7 cellular contexts compared by ENCODE assay signal in the genomic region with DNA sequence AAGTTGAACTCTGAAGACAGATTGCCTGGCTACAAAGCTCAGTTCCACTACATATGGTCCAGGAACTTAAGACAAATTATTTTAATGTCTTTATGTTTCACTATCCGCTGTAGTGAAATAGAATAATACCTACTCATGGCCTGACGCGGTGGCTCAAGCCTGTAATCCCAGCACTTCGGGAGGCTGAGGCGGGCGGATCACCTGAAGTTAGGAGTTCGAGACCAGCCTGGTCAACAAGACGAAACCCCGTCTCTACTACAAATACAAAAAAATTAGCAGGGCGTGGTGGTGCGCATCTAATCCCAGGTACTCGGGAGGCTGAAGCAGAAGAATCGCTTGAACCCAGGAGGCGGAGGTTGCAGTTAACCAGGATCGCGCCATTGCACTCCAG. TPM values are rescaled to one million over a fixed set of nuclear protein-coding genes. Genes with fewer than 3 reads are reported as not detected.
DNase-seq lines count a peak whose midpoint lies in the region; ATAC-seq, FAIRE-seq and TF ChIP-seq lines count a peak whose summit lies in the region.
"Not testable (repeated sequence)": the region's sequence is repeated elsewhere in the genome, so short reads cannot be mapped to it uniquely, and the experiment has no call there.
"Had no signal": no experiment of that assay in that cellular context is flagged by ENCODE, and none has a peak within 500 bp of the region (broad histone marks: within the 10 kb centered on the region; RNA-seq: fewer than 3 reads in every experiment).

No MANE protein-coding gene starts in this region.

- POLR2A ChIA-PET in SK-N-SH (lab: Yijun Ruan, JAX), result interaction anchor here (0.6 to 2.0 kb wide), 5 partner anchors 9 to 61 kb away, joined by 3 to 11 read pairs (median 4); partner anchors contain the start of gene ATP5MC1
- POLR2A ChIA-PET in K562 (lab: Yijun Ruan, JAX), result interaction anchor here (0.6 to 2.0 kb wide), 16 partner anchors 9 to 269 kb away, joined by 3 to 9 read pairs (median 4); partner anchors contain the start of gene ATP5MC1

- not testable (repeated sequence) for H3K36me3 Mint-ChIP-seq in glutamatergic neuron (ENCODE audit: unreplicated experiment); natural killer cell treated with Interleukin-12 subunit alpha and Interleukin-12 subunit beta and Interleukin-15 and Interleukin-18, amount 100 ng/mL, for 72 hours

- TF ChIP-seq CTCF in GM12864 (IDR thresholded peaks at IDR 0.05; ENCODE audit: low read depth, low read length, missing control alignments); SK-N-SH (IDR thresholded peaks at IDR 0.05); K562 (IDR thresholded peaks at IDR 0.05 in 2 of 3, conservative IDR thresholded peaks at IDR 0.05 in 1 of 3; ENCODE audit: insufficient read depth in 2 of 3, low read depth in 1 of 3, low read length in 3 of 3); glutamatergic neuron (IDR thresholded peaks at IDR 0.05; ENCODE audit: partially characterized antibody, unreplicated experiment); thoracic aorta (IDR thresholded peaks at IDR 0.05): not testable (repeated sequence)

- peak overlapping the region in 1 of 2 experiments; percentile 74; a peak in 3 of 4 replicates for H3K27ac ChIP-seq in SK-N-SH (ENCODE audit: low read depth in 2 of 2, low read length in 1 of 2)
- H3K27ac ChIP-seq in K562 (ENCODE audit: extremely low read depth, low read depth, low read length), result peak overlapping the region; percentile 97
- peak overlapping the region; percentile 83 to 86 for H3K27ac ChIP-seq in thoracic aorta

- BruUV-seq in K562 (replicated peaks; lab: Mats Ljungman, UMichigan), result TSS peak; percentile 98

- H3K79me2 ChIP-seq in SK-N-SH (ENCODE audit: insufficient read depth) (peaks cover 34% of the 10 kb centered on the region), K562 (ENCODE audit: control insufficient read depth, insufficient read depth, low read length) (peaks cover 32% of the 10 kb centered on the region)

- not testable (repeated sequence) for H3K9me2 ChIP-seq in SK-N-SH

- TF ChIP-seq EP300 in SK-N-SH (IDR thresholded peaks at IDR 0.05; ENCODE audit: borderline replicate concordance in 1 of 2, low read depth in 1 of 2, low read length in 1 of 2); K562 (IDR thresholded peaks at IDR 0.05; ENCODE audit: low read length): not testable (repeated sequence)

- CTCF ChIA-PET in SK-N-SH (lab: Yijun Ruan, JAX), result interaction anchor here (1.1 to 1.5 kb wide), 3 partner anchors 9 to 274 kb away, joined by 3 to 4 read pairs (median 4); no protein-coding TSS in a partner anchor
- CTCF ChIA-PET in K562 (lab: Yijun Ruan, JAX; ENCODE audit: low intra/inter-chr PET ratio), result not testable (repeated sequence)

- 91% methylated on average over 16 of the region's 16 CpGs for WGBS in SK-N-SH (ENCODE audit: low lambda C conversion rate)
- WGBS in K562 (ENCODE audit: insufficient coverage, low coverage, missing lambda C conversion rate), result 90% methylated on average over 12 of the region's 16 CpGs

- in situ Hi-C loops in K562 (cut with MboI), result not testable (repeated sequence)

- not testable (repeated sequence) for ATAC-seq in K562; natural killer cell treated with Interleukin-12 subunit alpha and Interleukin-12 subunit beta and Interleukin-15 and Interleukin-18, amount 100 ng/mL, for 72 hours; thoracic aorta (ENCODE audit: insufficient number of reproducible peaks, low FRiP score, low read depth)

- TF ChIP-seq RAD21 in SK-N-SH (IDR thresholded peaks at IDR 0.05; ENCODE audit: low read length); K562 (CRISPR knock-in tag; conservative IDR thresholded peaks at IDR 0.05 in 1 of 2, IDR thresholded peaks at IDR 0.05 in 1 of 2): not testable (repeated sequence)

- H3K4me3 ChIP-seq in GM12864 (ENCODE audit: low read depth, low read length) (peak overlapping the region; percentile 78), SK-N-SH (ENCODE audit: low read depth in 2 of 2, low read length in 1 of 2) (peak overlapping the region; percentile 64 to 85), K562 (peak overlapping the region; percentile 81), thoracic aorta (peak overlapping the region; percentile 83)

- not testable (repeated sequence) for H3K9me3 ChIP-seq in SK-N-SH; K562 (replicated peaks; ENCODE audit: control insufficient read depth, insufficient read depth, low read depth, low read length); thoracic aorta

- H3K9me1 ChIP-seq in K562 (ENCODE audit: control insufficient read depth, insufficient read depth, low read length), result not testable (repeated sequence)

- peak; percentile 48 for FAIRE-seq in K562 (lab: Jason Lieb, UNC)

- H2AFZ ChIP-seq in SK-N-SH (ENCODE audit: low read depth) (peak overlapping the region; percentile 96), K562 (ENCODE audit: low read depth, low read length) (peak overlapping the region; percentile 94)

- H3K4me2 ChIP-seq in SK-N-SH (peak overlapping the region; percentile 93), K562 (ENCODE audit: insufficient read depth, low read length) (peak overlapping the region; percentile 93)

- peaks cover 0 to 11% of the 10 kb centered on the region in 2 experiments; a peak in 1 of 4 replicates for H3K4me1 ChIP-seq in SK-N-SH (ENCODE audit: control insufficient read depth in 1 of 2, insufficient read depth in 2 of 2, low read depth in 1 of 2, low read length in 1 of 2)
- peaks cover 11 to 17% of the 10 kb centered on the region in 2 experiments; a peak in 4 of 5 replicates for H3K4me1 ChIP-seq in K562 (replicated peaks in 1 of 2; ENCODE audit: control insufficient read depth in 2 of 2, insufficient read depth in 2 of 2, low read length in 2 of 2)
- H3K4me1 ChIP-seq in thoracic aorta (ENCODE audit: control insufficient read depth in 1 of 2, low read depth in 2 of 2), result peaks cover 13 to 23% of the 10 kb centered on the region in 2 donors

- H3F3A ChIP-seq in SK-N-SH (replicated peaks; ENCODE audit: insufficient read depth), result not testable (repeated sequence)

- not testable (repeated sequence) for H4K20me1 ChIP-seq in SK-N-SH (ENCODE audit: insufficient read depth); K562 (replicated peaks; ENCODE audit: control insufficient read depth, insufficient read depth, low read length)

- H3K9ac ChIP-seq in SK-N-SH, result peak overlapping the region; percentile 75; the same call in 1 of the 2 replicates
- H3K9ac ChIP-seq in K562 (ENCODE audit: insufficient read depth in 1 of 2, low read depth in 2 of 2, low read length in 2 of 2), result peak overlapping the region; percentile 89 to 97

- not testable (repeated sequence) for H3K4me1 Mint-ChIP-seq in glutamatergic neuron (ENCODE audit: low read depth, unreplicated experiment)
- H3K4me1 Mint-ChIP-seq in natural killer cell treated with Interleukin-12 subunit alpha and Interleukin-12 subunit beta and Interleukin-15 and Interleukin-18, amount 100 ng/mL, for 72 hours (ENCODE audit: low read depth in 2 of 2), result peaks cover 3 to 17% of the 10 kb centered on the region in 2 donors

- H3K27me3 ChIP-seq in SK-N-SH (ENCODE audit: insufficient read depth); K562 (ENCODE audit: control insufficient read depth in 2 of 2, insufficient read depth in 2 of 2, low read length in 2 of 2); thoracic aorta (replicated peaks; ENCODE audit: insufficient read depth): not testable (repeated sequence)

- H3K36me3 ChIP-seq in SK-N-SH (replicated peaks in 1 of 2; ENCODE audit: control insufficient read depth in 1 of 2, insufficient read depth in 2 of 2, low read length in 1 of 2), result peaks cover 5 to 28% of the 10 kb centered on the region in 2 experiments
- peaks cover 22% of the 10 kb centered on the region for H3K36me3 ChIP-seq in K562 (ENCODE audit: control insufficient read depth, insufficient read depth, low read length)
- H3K36me3 ChIP-seq in thoracic aorta, result not testable (repeated sequence)

- not testable (repeated sequence) for TF ChIP-seq POLR2A in K562 (conservative IDR thresholded peaks at IDR 0.05)

- not testable (repeated sequence) for DNase-seq in GM12864 (ENCODE audit: low read depth); SK-N-SH; K562 (ENCODE audit: extremely low read depth in 1 of 4, low spot score in 3 of 4); glutamatergic neuron; natural killer cell treated with Interleukin-12 subunit alpha and Interleukin-12 subunit beta and Interleukin-15 and Interleukin-18, amount 100 ng/mL, for 72 hours (ENCODE audit: low spot score); thoracic aorta (ENCODE audit: low spot score)

- not testable (repeated sequence) for H3K9me3 Mint-ChIP-seq in glutamatergic neuron (ENCODE audit: unreplicated experiment); natural killer cell treated with Interleukin-12 subunit alpha and Interleukin-12 subunit beta and Interleukin-15 and Interleukin-18, amount 100 ng/mL, for 72 hours

- H3K27ac Mint-ChIP-seq in glutamatergic neuron (ENCODE audit: unreplicated experiment), result peak overlapping the region; percentile 91
- peak overlapping the region; percentile 95 to 96 for H3K27ac Mint-ChIP-seq in natural killer cell treated with Interleukin-12 subunit alpha and Interleukin-12 subunit beta and Interleukin-15 and Interleukin-18, amount 100 ng/mL, for 72 hours

- H3K27me3 Mint-ChIP-seq in glutamatergic neuron (ENCODE audit: unreplicated experiment); natural killer cell treated with Interleukin-12 subunit alpha and Interleukin-12 subunit beta and Interleukin-15 and Interleukin-18, amount 100 ng/mL, for 72 hours: not testable (repeated sequence)

- intact Hi-C loops in K562 (cut with micrococcal nuclease), result not testable (repeated sequence)

- H3K4me3 Mint-ChIP-seq in glutamatergic neuron (ENCODE audit: unreplicated experiment), result peak overlapping the region; percentile 87
- H3K4me3 Mint-ChIP-seq in natural killer cell treated with Interleukin-12 subunit alpha and Interleukin-12 subunit beta and Interleukin-15 and Interleukin-18, amount 100 ng/mL, for 72 hours, result peak overlapping the region; percentile 83

RNA-seq across cellular contexts. Expression of gene SNF8, which starts 0.6 kb away (rescaled TPM):
- polyA plus RNA-seq in SK-N-SH (2012; rRNA removed) (329 and 358 TPM in 2 replicates), K562 (2011; rRNA removed) (98.7 and 117 TPM in 2 replicates), K562 (2014; fragmentation: Illumina TruSeq; extraction: Trizol) (128 and 132 TPM in 2 replicates), K562 (2014; fragmentation: Nextera tagmentation; extraction: Ambion mirVana) (1 to 10 TPM; 6.9 to 9.0 TPM), K562 (2014; rRNA removed) (143 and 149 TPM in 2 replicates)
- 283 and 343 TPM in 2 replicates for polyA plus RNA-seq in SK-N-SH (2012; cell fraction: cytosol; rRNA removed)
- 185 and 191 TPM in 2 replicates for polyA plus RNA-seq in SK-N-SH (2012; cell fraction: nucleus; rRNA removed)
- total RNA-seq in K562 (2011; cell fraction: chromatin; rRNA removed; ENCODE audit: low replicate concordance), result 90.9 and 129 TPM in 2 replicates
- 86.9 and 95.7 TPM in 2 replicates for total RNA-seq in K562 (2011; cell fraction: nucleolus; rRNA removed)
- total RNA-seq in K562 (2011; cell fraction: nucleoplasm; rRNA removed), result 108 and 129 TPM in 2 replicates
- total RNA-seq in K562 (2014; rRNA removed) (126 and 127 TPM in 2 replicates), K562 (2014; rRNA removed; fragmentation: Illumina TruSeq; extraction: Trizol) (92.5 and 96.8 TPM in 2 replicates), K562 (2015; rRNA removed; fragmentation: Illumina TruSeq; extraction: Trizol) (90.9 and 92.9 TPM in 2 replicates), K562 (2021) (124 and 130 TPM in 2 replicates), glutamatergic neuron (ENCODE audit: unreplicated experiment) (143 TPM), thoracic aorta (100 to 1,000 TPM; 118 to 121 TPM)
- 126 and 130 TPM in 2 replicates for polyA plus RNA-seq in K562 (2011; cell fraction: cytosol; rRNA removed)
- 54.4 and 56.9 TPM in 2 replicates for polyA plus RNA-seq in K562 (2011; cell fraction: nucleus; rRNA removed)
- 103 and 109 TPM in 2 replicates for polyA plus RNA-seq in K562 (2012)
- 76.9 and 111 TPM in 2 replicates for polyA minus RNA-seq in K562 (2011; rRNA and poly(A)+ RNA removed)
- polyA minus RNA-seq in K562 (2011; cell fraction: cytosol; rRNA and poly(A)+ RNA removed), result 45.1 and 48.6 TPM in 2 replicates
- 17.2 and 22.2 TPM in 2 replicates for polyA minus RNA-seq in K562 (2011; cell fraction: nucleus; rRNA and poly(A)+ RNA removed)
- 100 to 1,000 TPM; 116 to 148 TPM for total RNA-seq in natural killer cell treated with Interleukin-12 subunit alpha and Interleukin-12 subunit beta and Interleukin-15 and Interleukin-18, amount 100 ng/mL, for 72 hours

RNA-seq across cellular contexts. Expression of gene GIP, which starts 23.1 kb away (rescaled TPM):
- 0.29 and 0.64 TPM in 2 replicates for polyA plus RNA-seq in SK-N-SH (2012; rRNA removed)
- polyA plus RNA-seq in SK-N-SH (2012; cell fraction: cytosol; rRNA removed), result 0.34 and 0.58 TPM in 2 replicates
- polyA plus RNA-seq in SK-N-SH (2012; cell fraction: nucleus; rRNA removed), result 0.19 TPM in 1 of 2 replicates, not detected in the other
- total RNA-seq in K562 (2011; cell fraction: chromatin; rRNA removed; ENCODE audit: low replicate concordance), result not detected in 2 replicates
- not detected in 2 replicates for total RNA-seq in K562 (2011; cell fraction: nucleolus; rRNA removed)
- total RNA-seq in K562 (2011; cell fraction: nucleoplasm; rRNA removed), result not detected in 2 replicates
- total RNA-seq in K562 (2014; rRNA removed), result not detected in 2 replicates
- not detected in 2 replicates for total RNA-seq in K562 (2014; rRNA removed; fragmentation: Illumina TruSeq; extraction: Trizol)
- not detected in 2 replicates for total RNA-seq in K562 (2015; rRNA removed; fragmentation: Illumina TruSeq; extraction: Trizol)
- not detected in 2 replicates for total RNA-seq in K562 (2021)
- polyA plus RNA-seq in K562 (2011; rRNA removed), result 0.15 TPM in 1 of 2 replicates, not detected in the other
- polyA plus RNA-seq in K562 (2011; cell fraction: cytosol; rRNA removed), result not detected in 2 replicates
- not detected in 2 replicates for polyA plus RNA-seq in K562 (2011; cell fraction: nucleus; rRNA removed)
- polyA plus RNA-seq in K562 (2012), result 0.16 TPM in 1 of 2 replicates, not detected in the other
- polyA plus RNA-seq in K562 (2014; fragmentation: Illumina TruSeq; extraction: Trizol), result not detected in 2 replicates
- under 1 TPM in 1 of 2 experiments, not detected in 1; 0.08 TPM for polyA plus RNA-seq in K562 (2014; fragmentation: Nextera tagmentation; extraction: Ambion mirVana)
- 0.12 TPM in 1 of 2 replicates, not detected in the other for polyA plus RNA-seq in K562 (2014; rRNA removed)
- not detected in 2 replicates for polyA minus RNA-seq in K562 (2011; rRNA and poly(A)+ RNA removed)
- not detected in 2 replicates for polyA minus RNA-seq in K562 (2011; cell fraction: cytosol; rRNA and poly(A)+ RNA removed)
- not detected in 2 replicates for polyA minus RNA-seq in K562 (2011; cell fraction: nucleus; rRNA and poly(A)+ RNA removed)
- not detected for total RNA-seq in glutamatergic neuron (ENCODE audit: unreplicated experiment)
- total RNA-seq in natural killer cell treated with Interleukin-12 subunit alpha and Interleukin-12 subunit beta and Interleukin-15 and Interleukin-18, amount 100 ng/mL, for 72 hours, result not detected
- total RNA-seq in thoracic aorta, result not detected
- total RNA-seq: NCI-H460 had no signal

RNA-seq across cellular contexts. Expression of gene UBE2Z, which starts 37.0 kb away (rescaled TPM):
- 168 and 207 TPM in 2 replicates for polyA plus RNA-seq in SK-N-SH (2012; rRNA removed)
- 158 and 160 TPM in 2 replicates for polyA plus RNA-seq in SK-N-SH (2012; cell fraction: cytosol; rRNA removed)
- polyA plus RNA-seq in SK-N-SH (2012; cell fraction: nucleus; rRNA removed), result 163 and 238 TPM in 2 replicates
- 182 and 197 TPM in 2 replicates for total RNA-seq in K562 (2011; cell fraction: chromatin; rRNA removed; ENCODE audit: low replicate concordance)
- 99.5 and 104 TPM in 2 replicates for total RNA-seq in K562 (2011; cell fraction: nucleolus; rRNA removed)
- 156 and 243 TPM in 2 replicates for total RNA-seq in K562 (2011; cell fraction: nucleoplasm; rRNA removed)
- 28.3 and 35.2 TPM in 2 replicates for total RNA-seq in K562 (2014; rRNA removed)
- total RNA-seq in K562 (2014; rRNA removed; fragmentation: Illumina TruSeq; extraction: Trizol), result 32.4 and 35.3 TPM in 2 replicates
- 38.2 and 38.5 TPM in 2 replicates for total RNA-seq in K562 (2015; rRNA removed; fragmentation: Illumina TruSeq; extraction: Trizol)
- 42.2 and 48.2 TPM in 2 replicates for total RNA-seq in K562 (2021)
- 79.9 and 89.0 TPM in 2 replicates for polyA plus RNA-seq in K562 (2011; rRNA removed)
- polyA plus RNA-seq in K562 (2011; cell fraction: cytosol; rRNA removed), result 69.0 and 70.8 TPM in 2 replicates
- polyA plus RNA-seq in K562 (2011; cell fraction: nucleus; rRNA removed), result 115 and 121 TPM in 2 replicates
- polyA plus RNA-seq in K562 (2012), result 39.3 and 41.0 TPM in 2 replicates
- polyA plus RNA-seq in K562 (2014; fragmentation: Illumina TruSeq; extraction: Trizol), result 46.0 and 54.8 TPM in 2 replicates
- polyA plus RNA-seq in K562 (2014; fragmentation: Nextera tagmentation; extraction: Ambion mirVana), result 10 to 100 TPM; 11.8 to 15.0 TPM
- 43.9 and 45.9 TPM in 2 replicates for polyA plus RNA-seq in K562 (2014; rRNA removed)
- polyA minus RNA-seq in K562 (2011; rRNA and poly(A)+ RNA removed), result 70.7 and 82.0 TPM in 2 replicates
- polyA minus RNA-seq in K562 (2011; cell fraction: cytosol; rRNA and poly(A)+ RNA removed), result 36.6 and 52.0 TPM in 2 replicates
- polyA minus RNA-seq in K562 (2011; cell fraction: nucleus; rRNA and poly(A)+ RNA removed), result 26.9 and 43.7 TPM in 2 replicates
- 76.5 TPM for total RNA-seq in glutamatergic neuron (ENCODE audit: unreplicated experiment)
- total RNA-seq in natural killer cell treated with Interleukin-12 subunit alpha and Interleukin-12 subunit beta and Interleukin-15 and Interleukin-18, amount 100 ng/mL, for 72 hours, result 100 to 1,000 TPM; 109 to 130 TPM
- 10 to 100 TPM; 63.2 to 90.7 TPM for total RNA-seq in thoracic aorta

RNA-seq across cellular contexts. Expression of gene IGF2BP1, which starts 51.9 kb away (rescaled TPM):
- polyA plus RNA-seq in SK-N-SH (2012; rRNA removed) (0.02 and 0.05 TPM in 2 replicates), K562 (2011; rRNA removed) (27.4 and 31.8 TPM in 2 replicates), K562 (2014; fragmentation: Illumina TruSeq; extraction: Trizol) (71.8 and 80.4 TPM in 2 replicates), K562 (2014; fragmentation: Nextera tagmentation; extraction: Ambion mirVana) (10 to 100 TPM; 13.0 to 13.8 TPM), K562 (2014; rRNA removed) (41.5 and 47.2 TPM in 2 replicates)
- polyA plus RNA-seq in SK-N-SH (2012; cell fraction: cytosol; rRNA removed), result 0.07 and 0.10 TPM in 2 replicates
- 0.01 and 0.21 TPM in 2 replicates for polyA plus RNA-seq in SK-N-SH (2012; cell fraction: nucleus; rRNA removed)
- total RNA-seq in K562 (2011; cell fraction: chromatin; rRNA removed; ENCODE audit: low replicate concordance), result 94.9 and 96.9 TPM in 2 replicates
- 61.6 and 67.2 TPM in 2 replicates for total RNA-seq in K562 (2011; cell fraction: nucleolus; rRNA removed)
- total RNA-seq in K562 (2011; cell fraction: nucleoplasm; rRNA removed), result 82.5 and 120 TPM in 2 replicates
- total RNA-seq in K562 (2014; rRNA removed) (53.6 and 61.6 TPM in 2 replicates), K562 (2014; rRNA removed; fragmentation: Illumina TruSeq; extraction: Trizol) (64.8 and 66.8 TPM in 2 replicates), K562 (2015; rRNA removed; fragmentation: Illumina TruSeq; extraction: Trizol) (65.5 and 72.0 TPM in 2 replicates), K562 (2021) (291 and 318 TPM in 2 replicates), glutamatergic neuron (ENCODE audit: unreplicated experiment) (260 TPM), thoracic aorta (under 1 TPM in 1 of 2 donors, not detected in 1; 0.07 TPM)
- polyA plus RNA-seq in K562 (2011; cell fraction: cytosol; rRNA removed), result 27.0 and 46.4 TPM in 2 replicates
- polyA plus RNA-seq in K562 (2011; cell fraction: nucleus; rRNA removed), result 52.8 and 86.1 TPM in 2 replicates
- polyA plus RNA-seq in K562 (2012), result 50.4 and 60.4 TPM in 2 replicates
- polyA minus RNA-seq in K562 (2011; rRNA and poly(A)+ RNA removed), result 59.8 and 69.5 TPM in 2 replicates
- 92.6 and 107 TPM in 2 replicates for polyA minus RNA-seq in K562 (2011; cell fraction: cytosol; rRNA and poly(A)+ RNA removed)
- polyA minus RNA-seq in K562 (2011; cell fraction: nucleus; rRNA and poly(A)+ RNA removed), result 27.3 and 40.9 TPM in 2 replicates
- total RNA-seq in natural killer cell treated with Interleukin-12 subunit alpha and Interleukin-12 subunit beta and Interleukin-15 and Interleukin-18, amount 100 ng/mL, for 72 hours, result under 1 TPM in 1 of 2 donors, not detected in 1; 0.55 TPM

RNA-seq across cellular contexts. Expression of gene ATP5MC1, which starts 52.7 kb away (rescaled TPM):
- polyA plus RNA-seq in SK-N-SH (2012; rRNA removed) (382 and 684 TPM in 2 replicates), K562 (2011; rRNA removed) (426 and 446 TPM in 2 replicates), K562 (2014; fragmentation: Illumina TruSeq; extraction: Trizol) (508 and 534 TPM in 2 replicates), K562 (2014; fragmentation: Nextera tagmentation; extraction: Ambion mirVana) (1,000 to 10,000 TPM; 1,208 to 1,488 TPM), K562 (2014; rRNA removed) (334 and 377 TPM in 2 replicates)
- 339 and 530 TPM in 2 replicates for polyA plus RNA-seq in SK-N-SH (2012; cell fraction: cytosol; rRNA removed)
- polyA plus RNA-seq in SK-N-SH (2012; cell fraction: nucleus; rRNA removed), result 163 and 201 TPM in 2 replicates
- 35.2 and 57.1 TPM in 2 replicates for total RNA-seq in K562 (2011; cell fraction: chromatin; rRNA removed; ENCODE audit: low replicate concordance)
- 67.1 and 89.4 TPM in 2 replicates for total RNA-seq in K562 (2011; cell fraction: nucleolus; rRNA removed)
- total RNA-seq in K562 (2011; cell fraction: nucleoplasm; rRNA removed), result 73.1 and 76.9 TPM in 2 replicates
- total RNA-seq in K562 (2014; rRNA removed) (159 and 236 TPM in 2 replicates), K562 (2014; rRNA removed; fragmentation: Illumina TruSeq; extraction: Trizol) (375 and 378 TPM in 2 replicates), K562 (2015; rRNA removed; fragmentation: Illumina TruSeq; extraction: Trizol) (440 and 490 TPM in 2 replicates), K562 (2021) (181 and 187 TPM in 2 replicates), glutamatergic neuron (ENCODE audit: unreplicated experiment) (61.0 TPM), thoracic aorta (10 to 100 TPM; 43.2 to 54.7 TPM)
- polyA plus RNA-seq in K562 (2011; cell fraction: cytosol; rRNA removed), result 1,075 and 1,305 TPM in 2 replicates
- 217 and 220 TPM in 2 replicates for polyA plus RNA-seq in K562 (2011; cell fraction: nucleus; rRNA removed)
- 282 and 515 TPM in 2 replicates for polyA plus RNA-seq in K562 (2012)
- 80.2 and 99.5 TPM in 2 replicates for polyA minus RNA-seq in K562 (2011; rRNA and poly(A)+ RNA removed)
- 57.5 and 78.9 TPM in 2 replicates for polyA minus RNA-seq in K562 (2011; cell fraction: cytosol; rRNA and poly(A)+ RNA removed)
- polyA minus RNA-seq in K562 (2011; cell fraction: nucleus; rRNA and poly(A)+ RNA removed), result 21.3 and 37.3 TPM in 2 replicates
- 100 to 1,000 TPM in 1 of 2 donors, 10 to 100 TPM in 1; 66.5 to 102 TPM for total RNA-seq in natural killer cell treated with Interleukin-12 subunit alpha and Interleukin-12 subunit beta and Interleukin-15 and Interleukin-18, amount 100 ng/mL, for 72 hours
